8 cellular contexts compared by ENCODE assay signal in the genomic region with DNA sequence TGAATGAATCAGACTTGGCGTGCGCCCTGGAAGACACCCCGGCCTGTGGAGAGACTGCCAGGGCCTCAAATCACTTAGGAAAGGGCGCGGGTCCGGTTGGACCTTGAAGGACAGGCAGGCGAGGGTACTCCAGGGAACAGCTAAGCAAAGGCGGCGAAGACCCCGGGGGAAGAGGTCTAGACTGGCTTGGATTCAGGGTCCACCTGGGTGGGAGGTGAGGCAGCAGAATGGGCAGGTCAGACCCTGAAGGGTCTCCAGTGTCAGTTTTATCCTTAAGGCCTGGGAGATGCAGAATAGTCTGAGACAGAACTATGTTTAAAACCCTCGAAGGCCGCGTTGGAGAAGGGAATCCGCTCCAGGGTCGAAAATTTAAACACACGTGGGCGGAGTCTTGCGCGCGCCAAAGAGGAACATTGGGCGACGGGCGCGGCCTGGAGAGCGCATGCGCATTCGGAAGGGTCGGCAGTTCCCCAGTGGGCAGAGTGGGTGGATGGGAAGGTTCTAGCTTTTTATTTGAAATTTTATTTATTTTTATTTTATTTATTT. TPM values are rescaled to one million over a fixed set of nuclear protein-coding genes. Genes with fewer than 3 reads are reported as not detected.
A peak's percentile ranks its signal among the peaks of the same experiment; 100 is the strongest.
DNase-seq lines count a peak whose midpoint lies in the region; ATAC-seq and TF ChIP-seq lines count a peak whose summit lies in the region.

No MANE protein-coding gene starts in this region.

- peaks cover 33 to 35% of the 10 kb centered on the region in 2 donors for H3K4me1 ChIP-seq in mucosa of rectum (ENCODE audit: control insufficient read depth in 2 of 2, insufficient read depth in 2 of 2, low read length in 2 of 2)

- H3K36me3 ChIP-seq in mucosa of rectum (ENCODE audit: control insufficient read depth in 2 of 2, insufficient read depth in 2 of 2, low read length in 2 of 2), result peaks cover 7 to 8% of the 10 kb centered on the region in 2 donors

- no peak for TF ChIP-seq CTCF in epithelial cell of proximal tubule (conservative IDR thresholded peaks at IDR 0.05; ENCODE audit: low read depth, low read length)

- DNase-seq in HuH-7 (ENCODE audit: low spot score) (peak; percentile 81), OCI-M1 (lab: John Stamatoyannopoulos, UW) (peak; percentile 95), activated T-cell treated with anti-CD3 and anti-CD28 coated beads for 48 hours (ENCODE audit: low read depth) (peak; percentile 79), epithelial cell of proximal tubule (ENCODE audit: low read depth) (no peak)
- peak; percentile 61 for DNase-seq in stimulated activated CD8-positive, alpha-beta memory T cell treated with anti-CD3 and anti-CD28 coated beads, Interleukin-7, amount 100 ng/mL, for 24 hours (ENCODE audit: low read depth)

- no peaks in the 10 kb centered on the region for H3K9me3 ChIP-seq in mucosa of rectum (ENCODE audit: control insufficient read depth in 2 of 2, low read length in 2 of 2)

- ATAC-seq in GM21360 (IDR thresholded peaks at IDR 0.05; ENCODE audit: unreplicated experiment), result no peak

- H3K27ac ChIP-seq in mucosa of rectum (ENCODE audit: low read depth in 2 of 2, low read length in 2 of 2), result peak overlapping the region; percentile 100

- H3K9ac ChIP-seq in mucosa of rectum (ENCODE audit: low read depth in 1 of 2, low read length in 2 of 2), result peak overlapping the region; percentile 89 to 96

- H3K4me3 ChIP-seq in GM08714 (ENCODE audit: low read length) (peak overlapping the region; percentile 73), epithelial cell of proximal tubule (ENCODE audit: low read depth, low read length) (peak overlapping the region; percentile 61), mucosa of rectum (ENCODE audit: low read length in 2 of 2) (peak overlapping the region; percentile 89 to 91)

- no peaks in the 10 kb centered on the region for H3K27me3 ChIP-seq in mucosa of rectum (ENCODE audit: control insufficient read depth in 2 of 2, insufficient read depth in 2 of 2, low read length in 2 of 2)

RNA-seq across cellular contexts. Expression of a gene that starts 0.6 kb away (rescaled TPM):
- 15.8 and 29.9 TPM in 2 replicates for total RNA-seq in epithelial cell of proximal tubule

RNA-seq across cellular contexts. Expression of a gene that starts 25.4 kb away (rescaled TPM):
- 8.3 and 11.6 TPM in 2 replicates for total RNA-seq in epithelial cell of proximal tubule

RNA-seq across cellular contexts. Expression of a gene that starts 39.5 kb away (rescaled TPM):
- not detected in 2 replicates for total RNA-seq in epithelial cell of proximal tubule

RNA-seq across cellular contexts. Expression of a gene that starts 46.9 kb away (rescaled TPM):
- 1.2 TPM in 1 of 2 replicates, not detected in the other for total RNA-seq in epithelial cell of proximal tubule
